1 cellular context compared by ENCODE assay signal in genomic region chr20:25571817-25572216, GRCh38.
A peak's percentile ranks its signal among the peaks of the same experiment; 100 is the strongest.
TF ChIP-seq lines count a peak whose summit lies in the region.

No MANE protein-coding gene starts in this region.

TF ChIP-seq in HEK293, 187 proteins besides CTCF, POLR2A, EP300 and RAD21 (continued from another document):
- TF ChIP-seq ZNF398 (tag by site-specific recombination; IDR thresholded peaks at IDR 0.05) = no peak
- TF ChIP-seq ZIC2 (tag by site-specific recombination; IDR thresholded peaks at IDR 0.05) = peak; percentile 37; the same call in 1 of the 2 replicates
- TF ChIP-seq ZNF600 (tag by site-specific recombination; IDR thresholded peaks at IDR 0.05) = peak; percentile 48; the same call in 1 of the 2 replicates
- TF ChIP-seq INSM2 (tag by site-specific recombination; IDR thresholded peaks at IDR 0.05) = no peak
TF ChIP-seq in HEK293: peak in this region for 3.
